Comparison of ENCODE assay signal across 15 cellular contexts in the genomic region with DNA sequence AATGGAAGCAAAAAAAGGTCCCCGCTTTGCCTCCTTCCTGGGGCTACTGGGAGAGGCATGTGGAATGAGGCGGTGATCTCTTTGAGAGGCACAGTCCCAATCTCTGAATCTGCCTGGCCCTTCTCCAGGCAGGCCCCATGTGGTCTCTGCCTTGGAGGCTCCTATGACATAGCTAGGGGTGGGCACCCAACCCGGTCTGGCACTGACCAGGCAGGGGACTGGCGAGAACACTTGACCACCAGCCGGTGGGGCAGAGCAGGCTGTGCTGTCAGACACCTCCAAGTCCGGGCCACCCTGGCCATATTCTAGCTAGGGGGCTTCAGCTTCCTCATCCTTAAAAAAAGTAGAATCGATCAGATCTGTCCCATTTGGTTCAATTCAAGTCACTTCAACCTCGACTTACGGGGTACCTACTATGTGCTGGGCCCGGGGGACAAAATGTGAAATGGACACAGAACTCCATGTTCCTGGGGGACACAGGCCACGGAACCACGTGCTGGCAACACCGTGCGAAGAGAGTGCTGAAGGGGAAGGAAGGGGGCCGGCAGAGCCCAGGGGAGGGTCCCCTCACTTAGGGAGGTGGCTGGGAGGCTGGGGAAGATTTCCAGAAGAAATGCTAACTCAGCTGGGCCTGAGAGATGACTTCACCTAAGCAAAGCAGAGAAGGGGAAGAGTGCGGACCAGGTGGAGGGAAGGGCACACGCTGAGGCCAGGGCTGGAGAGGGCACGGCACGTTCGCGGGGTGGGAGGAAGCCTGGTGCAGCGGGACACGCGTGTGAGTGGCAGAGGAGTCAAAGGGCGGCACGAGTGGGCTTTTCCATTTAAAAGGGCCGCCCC. TPM values are rescaled to one million over a fixed set of nuclear protein-coding genes. Genes with fewer than 3 reads are reported as not detected.
DNase-seq lines count a peak whose midpoint lies in the region; ATAC-seq and TF ChIP-seq lines count a peak whose summit lies in the region.
"Had no signal": no experiment of that assay in that cellular context is flagged by ENCODE, and none has a peak within 500 bp of the region (broad histone marks: within the 10 kb centered on the region; RNA-seq: fewer than 3 reads in every experiment).

No MANE protein-coding gene starts in this region.

- H3K36me3 ChIP-seq in esophagus squamous epithelium, result no peaks in the 10 kb centered on the region
- H3K36me3 ChIP-seq in vagina, result no peaks in the 10 kb centered on the region

- in situ Hi-C loops in ACHN (cut with HindIII; ENCODE audit: low pct_ligation_motif_present, low pct_unique_long_range_greater_than_20kb, low sequenced_read_pairs), result no loop called here

- H3K27me3 ChIP-seq in esophagus squamous epithelium (no peaks in the 10 kb centered on the region), vagina (no peaks in the 10 kb centered on the region)

- DNase-seq in Right ventricle myocardium inferior (ENCODE audit: missing footprints) (peak; percentile 63), left ventricle myocardium superior (no peak), esophagus squamous epithelium (lab: John Stamatoyannopoulos, UW) (no peak), osteocyte (ENCODE audit: extremely low spot score, unreplicated experiment) (no peak), vagina (ENCODE audit: extremely low spot score in 2 of 2) (no peak), ACHN (no peak), sciatic nerve (ENCODE audit: low spot score) (no peak), NCI-H1417 (lab: John Stamatoyannopoulos, UW) (no peak)
- DNase-seq: activated CD8-positive, alpha-beta memory T cell treated with anti-CD3 and anti-CD28 coated beads, Interleukin-2, amount 50 U/mL, for 4 hours; DMS79; effector memory CD8-positive, alpha-beta T cell; hypothalamus; NCI-H510A; retina; SHP77 had no signal

- H3K27ac ChIP-seq in esophagus squamous epithelium, result peak overlapping the region; percentile 80 to 97 (median 90)
- peak overlapping the region; percentile 82 for H3K27ac ChIP-seq in vagina

- intact Hi-C loops in Right ventricle myocardium inferior (cut with DNase I) (no loop called here), left ventricle myocardium superior (cut with micrococcal nuclease) (no loop called here), esophagus squamous epithelium (cut with DNase I) (no loop called here), vagina (cut with DNase I) (no loop called here), sciatic nerve (cut with DNase I) (loop anchor here (5.0 kb wide), 1 partner anchor 38 kb away; no protein-coding TSS in a partner anchor)

- H3K4me3 ChIP-seq in esophagus squamous epithelium, result no peak overlapping the region
- H3K4me3 ChIP-seq in vagina, result no peak overlapping the region

- no peak for ATAC-seq in Right ventricle myocardium inferior
- no peak for ATAC-seq in left ventricle myocardium superior
- ATAC-seq in sciatic nerve, result no peak
- ATAC-seq: effector memory CD8-positive, alpha-beta T cell had no signal

- 49 to 62% methylated on average over 16 to 21 of the region's 27 CpGs for WGBS in esophagus squamous epithelium, 2 donors

- H3K27me3 Mint-ChIP-seq in osteocyte (ENCODE audit: unreplicated experiment), result no peaks in the 10 kb centered on the region

- H3K4me3 Mint-ChIP-seq in osteocyte (ENCODE audit: unreplicated experiment), result no peak overlapping the region
- H3K4me3 Mint-ChIP-seq: effector memory CD8-positive, alpha-beta T cell had no signal

- TF ChIP-seq CTCF in esophagus squamous epithelium (IDR thresholded peaks at IDR 0.05) (no peak), osteocyte (IDR thresholded peaks at IDR 0.05) (no peak), vagina (IDR thresholded peaks at IDR 0.05) (no peak)

- H3K27ac Mint-ChIP-seq in osteocyte (ENCODE audit: unreplicated experiment), result peak overlapping the region; percentile 69
- H3K27ac Mint-ChIP-seq: effector memory CD8-positive, alpha-beta T cell had no signal

- H3K4me1 ChIP-seq in esophagus squamous epithelium (peaks cover 49 to 100% (median 97%) of the 10 kb centered on the region in 3 donors), vagina (peaks cover 100% of the 10 kb centered on the region)

- H3K9me3 Mint-ChIP-seq in osteocyte (ENCODE audit: unreplicated experiment), result no peaks in the 10 kb centered on the region
- H3K9me3 Mint-ChIP-seq: effector memory CD8-positive, alpha-beta T cell had no signal

- TF ChIP-seq POLR2A in esophagus squamous epithelium (IDR thresholded peaks at IDR 0.05), result no peak
- TF ChIP-seq POLR2A in vagina (IDR thresholded peaks at IDR 0.05), result no peak

- H3K9me3 ChIP-seq in esophagus squamous epithelium (no peaks in the 10 kb centered on the region), vagina (no peaks in the 10 kb centered on the region)

- H3K36me3 Mint-ChIP-seq in osteocyte (ENCODE audit: unreplicated experiment), result no peaks in the 10 kb centered on the region

- peaks cover 76% of the 10 kb centered on the region for H3K4me1 Mint-ChIP-seq in osteocyte (ENCODE audit: unreplicated experiment)

RNA-seq across cellular contexts. Expression of a gene that starts 33.3 kb away (rescaled TPM):
- total RNA-seq in Right ventricle myocardium inferior (269 TPM), left ventricle myocardium superior (269 TPM), esophagus squamous epithelium (100 to 1,000 TPM in 1 of 4 donors, 10 to 100 TPM in 3; 44.9 to 107 (median 54.2) TPM), osteocyte (197 and 230 TPM in 2 replicates), vagina (179 TPM), sciatic nerve (887 TPM)
